ENCODE assay signal across 13 cellular contexts in the genomic region with DNA sequence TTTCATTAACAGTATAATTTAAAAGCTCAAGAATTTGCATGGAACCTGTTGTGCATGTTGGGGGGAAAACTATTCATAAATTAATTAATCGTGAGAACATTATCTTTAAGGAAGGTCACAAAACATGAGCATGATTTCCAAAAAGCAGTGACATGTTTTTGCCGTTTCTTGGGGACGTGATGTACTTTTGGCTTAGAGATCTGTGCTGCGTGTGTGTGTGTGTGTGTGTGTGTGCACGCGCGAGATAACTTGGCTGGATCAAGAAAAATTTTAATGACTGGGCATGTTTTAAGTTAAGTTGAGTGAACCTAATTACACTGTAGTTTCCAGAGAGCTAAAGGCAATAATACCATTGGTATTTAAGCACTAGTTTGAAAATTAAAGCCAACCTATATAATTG. TPM values are rescaled to one million over a fixed set of nuclear protein-coding genes. Genes with fewer than 3 reads are reported as not detected.
DNase-seq lines count a peak whose midpoint lies in the region; ATAC-seq and TF ChIP-seq lines count a peak whose summit lies in the region.
"Had no signal": no experiment of that assay in that cellular context is flagged by ENCODE, and none has a peak within 500 bp of the region (broad histone marks: within the 10 kb centered on the region; RNA-seq: fewer than 3 reads in every experiment).

No MANE protein-coding gene starts in this region.

- no peak for TF ChIP-seq POLR2A in lower leg skin (IDR thresholded peaks at IDR 0.05)
- TF ChIP-seq POLR2A in spleen (IDR thresholded peaks at IDR 0.05): no peak

- peak overlapping the region; percentile 61 for H3K27ac ChIP-seq in HL-60 (replicated peaks)
- H3K27ac ChIP-seq in coronary artery: peak overlapping the region; percentile 91 to 97
- H3K27ac ChIP-seq in spleen: peak overlapping the region in 6 of 8 donors; percentile 22 to 79 (median 62)

- H3K4me3 ChIP-seq in HL-60 (replicated peaks; ENCODE audit: insufficient read depth, low read length) (no peak overlapping the region), coronary artery (peak overlapping the region; percentile 44), lower leg skin (ENCODE audit: low read depth, poor library complexity, severe bottlenecking) (no peak overlapping the region), spleen (peak overlapping the region in 1 of 8 donors; percentile 1)

- TF ChIP-seq CTCF in HL-60 (IDR thresholded peaks at IDR 0.05; ENCODE audit: insufficient read depth, low read length) (no peak), coronary artery (IDR thresholded peaks at IDR 0.05) (no peak), lower leg skin (IDR thresholded peaks at IDR 0.05) (no peak), spleen (IDR thresholded peaks at IDR 0.05 in 8 of 11, conservative IDR thresholded peaks at IDR 0.05 in 3 of 11) (no peak)

- intact Hi-C loops in lower leg skin (cut with DNase I; ENCODE audit: low total_unique reads) (no loop called here), spleen (cut with DNase I; ENCODE audit: low total_unique reads) (no loop called here)

- ATAC-seq in GM18517 (IDR thresholded peaks at IDR 0.05; ENCODE audit: unreplicated experiment): no peak
- ATAC-seq: activated CD4-positive, alpha-beta T cell treated with anti-CD3 and anti-CD28 coated beads for 36 hours had no signal

- H3K9me3 ChIP-seq in spleen: no peaks in the 10 kb centered on the region

- peaks cover 3 to 95% (median 28%) of the 10 kb centered on the region in 6 donors for H3K4me1 ChIP-seq in spleen

- WGBS in lower leg skin, 2 donors: 11 to 21% methylated on average over 7 of the region's 7 CpGs
- 23 to 58% (median 45%) methylated on average over 7 of the region's 7 CpGs for WGBS in spleen, 5 donors

- H3K36me3 ChIP-seq in spleen: peaks cover 0 to 14% (median 0%) of the 10 kb centered on the region in 6 donors

- DNase-seq in HL-60 (ENCODE audit: low read depth in 1 of 2, low spot score in 1 of 2) (no peak), coronary artery (ENCODE audit: low spot score) (peak; percentile 87), lower leg skin (ENCODE audit: low spot score in 2 of 2) (peak; percentile 61 to 87), spleen (no peak), NCI-H1417 (lab: John Stamatoyannopoulos, UW) (no peak), NCI-H128 (lab: John Stamatoyannopoulos, UW; ENCODE audit: unreplicated experiment) (no peak), DMS79 (lab: John Stamatoyannopoulos, UW) (no peak)
- DNase-seq: activated CD4-positive, alpha-beta T cell treated with anti-CD3 and anti-CD28 coated beads for 36 hours; activated naive CD4-positive, alpha-beta T cell treated with Interleukin-2 at 50 U/mL for 16 hours; NCI-H446 treated with DMSO at 0.1 percent for 48 hours; retina; SHP77 had no signal

- no peaks in the 10 kb centered on the region for H3K27me3 ChIP-seq in HL-60 (ENCODE audit: insufficient read depth, poor library complexity, severe bottlenecking)
- H3K27me3 ChIP-seq in spleen (replicated peaks in 1 of 7): peaks cover 0 to 6% (median 0%) of the 10 kb centered on the region in 7 donors

RNA-seq across cellular contexts. Expression of gene ZBTB16, which starts 51.4 kb away (rescaled TPM):
- total RNA-seq in lower leg skin: 100 to 1,000 TPM; 167 to 369 (median 233) TPM
- 10 to 100 TPM in 6 of 7 donors, 1 to 10 TPM in 1; 8.4 to 85.6 (median 81.9) TPM for total RNA-seq in spleen
- 1 to 10 TPM; 1.5 to 9.2 (median 2.8) TPM for polyA plus RNA-seq in spleen

Comparison
In these comparisons a context has a peak if more than half of its experiments do, and no peak if none do; other contexts are left out.
1. DNase-seq: peak in coronary artery (single experiment) and lower leg skin (2 of 2); none in HL-60 (0 of 2), spleen (single experiment), NCI-H1417 (0 of 3), NCI-H128 (single experiment) and DMS79 (single experiment).
2. Peak in every context shown above with its lines, with median percentiles within 50 percentile points of each other: H3K27ac ChIP-seq.